In genomic region chr7:30136339-30136738, GRCh38 we compare ENCODE assay signal across 8 cellular contexts. TPM values are rescaled to one million over a fixed set of nuclear protein-coding genes. Genes with fewer than 3 reads are reported as not detected.
DNase-seq lines count a peak whose midpoint lies in the region; ATAC-seq, FAIRE-seq and TF ChIP-seq lines count a peak whose summit lies in the region.

No MANE protein-coding gene starts in this region.

- RAD21 ChIA-PET in GM12878 (lab: Charles Lee; ENCODE audit: unreplicated experiment): interaction anchor here (0.6 to 1.2 kb wide), 2 partner anchors 26 to 251 kb away, joined by 4 read pairs; no protein-coding TSS in a partner anchor

- WGBS in GM12878 (ENCODE audit: insufficient coverage, insufficient replicate concordance, low lambda C conversion rate, missing lambda C conversion rate): 62% methylated on average over 10 of the region's 24 CpGs
- WGBS in HepG2 (ENCODE audit: low lambda C conversion rate): 88% methylated on average over 21 of the region's 24 CpGs
- 36% methylated on average over 24 of the region's 24 CpGs; no CpG with 5 or more reads in 1 of the 2 donors for WGBS in transverse colon (ENCODE audit: low coverage in 1 of 2), 2 donors

- DNase-seq in activated T-cell treated with anti-CD3 and anti-CD28 coated beads, Interleukin-2, amount 50 U/mL, for 24 hours: no peak
- no peak for DNase-seq in activated T-cell treated with anti-CD3 and anti-CD28 coated beads, Interleukin-2, amount 50 U/mL, for 1 hour
- DNase-seq in GM12878 (ENCODE audit: low read depth, low spot score): no peak
- DNase-seq in HepG2 (ENCODE audit: low spot score): no peak
- DNase-seq in transverse colon: no peak
- no peak for DNase-seq in activated CD4-positive, CD25-positive, alpha-beta regulatory T cell treated with anti-CD3 and anti-CD28 coated beads, Interleukin-2, amount 50 U/mL, for 72 hours

- peaks cover 0 to 3% of the 10 kb centered on the region in 2 experiments; a peak in 1 of 4 replicates for H3K27me3 ChIP-seq in GM12878 (replicated peaks in 1 of 2; ENCODE audit: control insufficient read depth in 2 of 2, insufficient read depth in 2 of 2, low read length in 1 of 2)
- H3K27me3 ChIP-seq in HepG2 (ENCODE audit: control insufficient read depth in 1 of 2, insufficient read depth in 2 of 2, low read length in 2 of 2): no peaks in the 10 kb centered on the region; a peak in 1 of 5 replicates
- no peaks in the 10 kb centered on the region for H3K27me3 ChIP-seq in transverse colon

- H3K4me3 Mint-ChIP-seq in activated T-cell treated with anti-CD3 and anti-CD28 coated beads, Interleukin-2, amount 50 U/mL, for 24 hours: peak overlapping the region; percentile 85

- H3K36me3 Mint-ChIP-seq in activated T-cell treated with anti-CD3 and anti-CD28 coated beads, Interleukin-2, amount 50 U/mL, for 24 hours (ENCODE audit: low read depth): no peaks in the 10 kb centered on the region

- no peak overlapping the region for H3K9ac ChIP-seq in GM12878 (ENCODE audit: control insufficient read depth, insufficient read depth, low read length)
- H3K9ac ChIP-seq in HepG2 (ENCODE audit: insufficient read depth, low read depth, low read length): peak overlapping the region; percentile 71; the same call in 1 of the 2 replicates

- H4K20me1 ChIP-seq in GM12878 (ENCODE audit: control insufficient read depth, insufficient read depth) (no peaks in the 10 kb centered on the region), HepG2 (ENCODE audit: insufficient read depth, low read length) (no peaks in the 10 kb centered on the region)

- intact Hi-C loops in GM12878 (cut with micrococcal nuclease; ENCODE audit: unreplicated experiment) (no loop called here), HepG2 (cut with micrococcal nuclease; ENCODE audit: unreplicated experiment) (no loop called here), transverse colon (cut with DNase I; ENCODE audit: low total_unique reads) (no loop called here)

- peaks cover 8% of the 10 kb centered on the region for H3K4me1 Mint-ChIP-seq in activated T-cell treated with anti-CD3 and anti-CD28 coated beads, Interleukin-2, amount 50 U/mL, for 24 hours (ENCODE audit: low read depth)

- no peak overlapping the region for H3K27ac Mint-ChIP-seq in activated T-cell treated with anti-CD3 and anti-CD28 coated beads, Interleukin-2, amount 50 U/mL, for 24 hours

- H3K79me2 ChIP-seq in GM12878 (ENCODE audit: control insufficient read depth, insufficient read depth, low read length) (no peaks in the 10 kb centered on the region), HepG2 (ENCODE audit: insufficient read depth, low read length) (no peaks in the 10 kb centered on the region)

- no peak overlapping the region for H3K27ac ChIP-seq in GM12878 (ENCODE audit: control insufficient read depth, insufficient read depth)
- no peak overlapping the region for H3K27ac ChIP-seq in HepG2 (ENCODE audit: extremely low read length, insufficient read depth, low read length)
- peak overlapping the region; percentile 92 to 95 (median 93) for H3K27ac ChIP-seq in transverse colon

- POLR2A ChIA-PET in GM12878 (lab: Charles Lee): interaction anchor here (0.7 kb wide), 1 partner anchor 9 kb away, joined by 3 read pairs; no protein-coding TSS in a partner anchor
- POLR2A ChIA-PET in HepG2 (lab: Yijun Ruan, JAX): no interaction called here

- CTCF ChIA-PET in GM12878 (lab: Yijun Ruan, JAX) (no interaction called here), HepG2 (lab: Yijun Ruan, JAX; ENCODE audit: low intra/inter-chr PET ratio, low total read pairs) (no interaction called here)

- H3K36me3 ChIP-seq in GM12878 (ENCODE audit: control insufficient read depth in 2 of 2, insufficient read depth in 2 of 2, low read length in 1 of 2): no peaks in the 10 kb centered on the region
- no peaks in the 10 kb centered on the region for H3K36me3 ChIP-seq in HepG2 (replicated peaks in 1 of 2; ENCODE audit: control insufficient read depth in 1 of 2, insufficient read depth in 2 of 2, low read length in 2 of 2)
- no peaks in the 10 kb centered on the region for H3K36me3 ChIP-seq in transverse colon

- FAIRE-seq in GM12878 (lab: Jason Lieb, UNC) (no peak), HepG2 (lab: Jason Lieb, UNC) (no peak)

- peak overlapping the region; percentile 89 for H2AFZ ChIP-seq in GM12878 (ENCODE audit: control insufficient read depth, low read depth, low read length)
- H2AFZ ChIP-seq in HepG2 (ENCODE audit: low read length): no peak overlapping the region

- BruUV-seq in GM12878 (replicated peaks; lab: Mats Ljungman, UMichigan) (no TSS peak), HepG2 (replicated peaks; lab: Mats Ljungman, UMichigan) (no TSS peak)

- TF ChIP-seq RAD21 in GM12878 (IDR thresholded peaks at IDR 0.05; ENCODE audit: insufficient read depth, low read depth, low read length): no peak
- no peak for TF ChIP-seq RAD21 in HepG2 (CRISPR knock-in tag; IDR thresholded peaks at IDR 0.05)

- no peak for TF ChIP-seq POLR2A in GM12878 (IDR thresholded peaks at IDR 0.05; ENCODE audit: low read depth, low read length)
- no peak for TF ChIP-seq POLR2A in HepG2 (IDR thresholded peaks at IDR 0.05; ENCODE audit: insufficient read depth in 1 of 2, low read depth in 2 of 2, low read length in 2 of 2)
- TF ChIP-seq POLR2A in transverse colon (IDR thresholded peaks at IDR 0.05): no peak

- H3K4me2 ChIP-seq in GM12878 (ENCODE audit: control insufficient read depth, insufficient read depth): peak overlapping the region; percentile 100
- H3K4me2 ChIP-seq in HepG2 (ENCODE audit: low read depth, low read length): peak overlapping the region; percentile 84

- H3K4me3 ChIP-seq in GM12878 (peak overlapping the region; percentile 73), HepG2 (replicated peaks in 1 of 3; ENCODE audit: insufficient read depth in 1 of 3, low read depth in 2 of 3, low read length in 3 of 3) (peak overlapping the region; percentile 80 to 94 (median 90)), transverse colon (peak overlapping the region; percentile 61 to 98 (median 77))

- in situ Hi-C loops in GM12878 (cut with MboI): no loop called here
- in situ Hi-C loops in HepG2 (cut with HindIII; ENCODE audit: extremely low pct_ligation_motif_present, low pct_unique_long_range_greater_than_20kb): no loop called here
- in situ Hi-C loops in transverse colon (cut with MboI; ENCODE audit: low pct_ligation_motif_present in 1 of 4, low pct_unique_long_range_greater_than_20kb in 1 of 4, low sequenced_read_pairs in 3 of 4): no loop called here

- SMC1A ChIA-PET in GM12878 (lab: Charles Lee; ENCODE audit: uncharacterized antibody, unreplicated experiment): interaction anchor here (1.0 to 1.4 kb wide), 2 partner anchors 11 to 26 kb away, joined by 3 to 5 read pairs; no protein-coding TSS in a partner anchor

- TF ChIP-seq EP300 in GM12878 (IDR thresholded peaks at IDR 0.05; ENCODE audit: borderline replicate concordance in 1 of 2, control insufficient read depth in 1 of 2, low read depth in 2 of 2, low read length in 2 of 2) (no peak), HepG2 (IDR thresholded peaks at IDR 0.05; ENCODE audit: low read depth in 2 of 2, low read length in 2 of 2) (no peak), HepG2 (CRISPR knock-in tag; IDR thresholded peaks at IDR 0.05; ENCODE audit: borderline replicate concordance) (no peak), transverse colon (IDR thresholded peaks at IDR 0.05; ENCODE audit: low read depth) (no peak)

- H3K9me3 Mint-ChIP-seq in activated T-cell treated with anti-CD3 and anti-CD28 coated beads, Interleukin-2, amount 50 U/mL, for 24 hours: no peaks in the 10 kb centered on the region

- no peak for ATAC-seq in GM12878
- no peak for ATAC-seq in HepG2
- ATAC-seq in HG02840 (IDR thresholded peaks at IDR 0.05; ENCODE audit: low FRiP score, unreplicated experiment): no peak
- ATAC-seq in HG03432 (IDR thresholded peaks at IDR 0.05; ENCODE audit: unreplicated experiment): no peak

- TF ChIP-seq CTCF in GM12878 (IDR thresholded peaks at IDR 0.05 in 2 of 3, conservative IDR thresholded peaks at IDR 0.05 in 1 of 3; ENCODE audit: control insufficient read depth in 2 of 3, extremely low read depth in 1 of 3, insufficient read depth in 1 of 3, low read depth in 3 of 3, low read length in 3 of 3): no peak
- no peak for TF ChIP-seq CTCF in HepG2 (CRISPR knock-in tag; IDR thresholded peaks at IDR 0.05)
- TF ChIP-seq CTCF in transverse colon (IDR thresholded peaks at IDR 0.05): no peak

- H3K27me3 Mint-ChIP-seq in activated T-cell treated with anti-CD3 and anti-CD28 coated beads, Interleukin-2, amount 50 U/mL, for 24 hours: peaks cover 9% of the 10 kb centered on the region

- H3K4me1 ChIP-seq in GM12878 (ENCODE audit: control insufficient read depth, insufficient read depth, low read length) (peaks cover 4% of the 10 kb centered on the region; the same call in 1 of the 2 replicates), HepG2 (ENCODE audit: insufficient read depth, low read length) (peaks cover 14% of the 10 kb centered on the region), transverse colon (peaks cover 4 to 17% (median 8%) of the 10 kb centered on the region in 4 donors)

- H3K9me3 ChIP-seq in GM12878 (replicated peaks; ENCODE audit: control insufficient read depth, insufficient read depth, low read length) (no peaks in the 10 kb centered on the region; the same call in 2 of the 3 replicates), HepG2 (ENCODE audit: low read length) (no peaks in the 10 kb centered on the region), transverse colon (no peaks in the 10 kb centered on the region)

RNA-seq across cellular contexts. Expression of gene MTURN, which starts 1.6 kb away (rescaled TPM):
- total RNA-seq in GM12878 (2013; cell fraction: nucleolus; rRNA removed): 1.7 and 3.9 TPM in 2 replicates
- total RNA-seq in GM12878 (2014; rRNA removed) (2.7 and 5.0 TPM in 2 replicates), GM12878 (2014; rRNA removed; fragmentation: Illumina TruSeq; extraction: Trizol) (3.3 and 3.4 TPM in 2 replicates), GM12878 (2021) (4.3 and 4.7 TPM in 2 replicates), HepG2 (2016; rRNA removed; fragmentation: Illumina TruSeq; extraction: Trizol) (5.7 and 8.2 TPM in 2 replicates), transverse colon (10 to 100 TPM in 3 of 4 donors, 1 to 10 TPM in 1; 7.9 to 28.3 (median 15.0) TPM)
- 0.73 TPM for polyA plus RNA-seq in GM12878 (2011; ENCODE audit: low read depth)
- polyA plus RNA-seq in GM12878 (2011; rRNA removed) (3.4 and 3.8 TPM in 2 replicates), GM12878 (2014; fragmentation: Illumina TruSeq; extraction: Trizol) (3.3 and 3.8 TPM in 2 replicates), GM12878 (2014; fragmentation: Nextera tagmentation; extraction: Ambion mirVana) (under 1 TPM; 0.52 to 0.77 TPM), GM12878 (2014; rRNA removed) (3.0 and 3.3 TPM in 2 replicates), GM12878 (2016; fragmentation: Nextera tagmentation; extraction: Ambion mirVana) (1 to 10 TPM in 1 of 2 experiments, under 1 TPM in 1; 0.52 to 1.9 TPM), HepG2 (2011; rRNA removed) (7.2 and 7.9 TPM in 2 replicates)
- 1.6 and 1.9 TPM in 2 replicates for polyA plus RNA-seq in GM12878 (2011; cell fraction: cytosol; rRNA removed)
- 3.7 and 4.9 TPM in 2 replicates for polyA plus RNA-seq in GM12878 (2011; cell fraction: nucleus; rRNA removed)
- polyA plus RNA-seq in GM12878 (2012): 0.80 and 1.1 TPM in 2 replicates
- polyA minus RNA-seq in GM12878 (2011; rRNA and poly(A)+ RNA removed): 2.0 and 2.1 TPM in 2 replicates
- polyA minus RNA-seq in GM12878 (2011; cell fraction: cytosol; rRNA and poly(A)+ RNA removed): 0.83 and 1.7 TPM in 2 replicates
- polyA minus RNA-seq in GM12878 (2011; cell fraction: nucleus; rRNA and poly(A)+ RNA removed): 0.85 and 1.5 TPM in 2 replicates
- 15.1 and 17.4 TPM in 2 replicates for total RNA-seq in HepG2 (2016; cell fraction: cytosol; rRNA removed; fragmentation: Illumina TruSeq; extraction: Trizol; ENCODE audit: low read depth)
- 5.7 and 6.1 TPM in 2 replicates for total RNA-seq in HepG2 (2016; cell fraction: insoluble cytoplasmic fraction; rRNA removed; fragmentation: Illumina TruSeq; extraction: Trizol)
- total RNA-seq in HepG2 (2016; cell fraction: membrane; rRNA removed; fragmentation: Illumina TruSeq; extraction: Trizol): 16.1 and 17.3 TPM in 2 replicates
- total RNA-seq in HepG2 (2016; cell fraction: nucleus; rRNA removed; fragmentation: Illumina TruSeq; extraction: Trizol): 5.2 and 6.6 TPM in 2 replicates
- polyA plus RNA-seq in HepG2 (2011; cell fraction: cytosol; rRNA removed): 4.0 and 5.1 TPM in 2 replicates
- 8.4 and 11.0 TPM in 2 replicates for polyA plus RNA-seq in HepG2 (2011; cell fraction: nucleus; rRNA removed)
- 4.8 and 6.5 TPM in 2 replicates for polyA plus RNA-seq in HepG2 (2012)
- 19.8 and 22.7 TPM in 2 replicates for polyA plus RNA-seq in HepG2 (2016; cell fraction: cytosol; fragmentation: Illumina TruSeq; extraction: Trizol; ENCODE audit: low read depth)
- polyA plus RNA-seq in HepG2 (2016; cell fraction: insoluble cytoplasmic fraction; fragmentation: Illumina TruSeq; extraction: Trizol; ENCODE audit: low read depth): 6.6 TPM in 2 replicates
- 16.0 and 17.6 TPM in 2 replicates for polyA plus RNA-seq in HepG2 (2016; cell fraction: membrane; fragmentation: Illumina TruSeq; extraction: Trizol; ENCODE audit: low read depth)
- polyA plus RNA-seq in HepG2 (2016; cell fraction: nucleus; fragmentation: Illumina TruSeq; extraction: Trizol; ENCODE audit: insufficient read depth, low read depth): 7.4 and 7.9 TPM in 2 replicates
- polyA minus RNA-seq in HepG2 (2011; rRNA and poly(A)+ RNA removed; ENCODE audit: low replicate concordance): 4.1 TPM in 2 replicates
- polyA minus RNA-seq in HepG2 (2011; cell fraction: cytosol; rRNA and poly(A)+ RNA removed): 1.8 and 4.4 TPM in 2 replicates
- 12.1 and 12.6 TPM in 2 replicates for polyA minus RNA-seq in HepG2 (2011; cell fraction: nucleus; rRNA and poly(A)+ RNA removed)

Comparison
In these comparisons a context has a peak if more than half of its experiments do, and no peak if none do; other contexts are left out.
1. H3K27ac ChIP-seq: peak in transverse colon (4 of 4); none in GM12878 (single experiment) and HepG2 (single experiment).
2. Peak in every context shown above with its lines, with median percentiles within 50 percentile points of each other: H3K4me3 ChIP-seq.